Comparison of ENCODE assay signal across 10 cellular contexts in genomic region chr2:160379399-160379798, GRCh38.
DNase-seq lines count a peak whose midpoint lies in the region; ATAC-seq and TF ChIP-seq lines count a peak whose summit lies in the region.
"Had no signal": no experiment of that assay in that cellular context is flagged by ENCODE, and none has a peak within 500 bp of the region (broad histone marks: within the 10 kb centered on the region; RNA-seq: fewer than 3 reads in every experiment).

No MANE protein-coding gene starts in this region.

- H3K4me1 ChIP-seq in skeletal muscle satellite cell (ENCODE audit: control insufficient read depth, insufficient read depth, low read length) (peaks cover 86% of the 10 kb centered on the region), body of pancreas (peaks cover 20% of the 10 kb centered on the region)

- peaks cover 61% of the 10 kb centered on the region for H3K4me1 Mint-ChIP-seq in T-helper 17 cell

- no peaks in the 10 kb centered on the region for H3K36me3 Mint-ChIP-seq in T-helper 17 cell (ENCODE audit: low read depth)

- H3K9me3 ChIP-seq in T-helper 17 cell (ENCODE audit: control insufficient read depth, low read length, poor library complexity, severe bottlenecking) (no peaks in the 10 kb centered on the region), skeletal muscle satellite cell (replicated peaks; ENCODE audit: low read length) (no peaks in the 10 kb centered on the region), body of pancreas (no peaks in the 10 kb centered on the region)

- H3K27me3 ChIP-seq in skeletal muscle satellite cell (ENCODE audit: control insufficient read depth, insufficient read depth, low read length) (no peaks in the 10 kb centered on the region), body of pancreas (no peaks in the 10 kb centered on the region)

- H3K4me3 Mint-ChIP-seq in T-helper 17 cell = no peak overlapping the region

- H3K4me2 ChIP-seq in skeletal muscle satellite cell (ENCODE audit: low read length) = peak overlapping the region; percentile 42

- H3K27me3 Mint-ChIP-seq in T-helper 17 cell = no peaks in the 10 kb centered on the region

- H3K27ac ChIP-seq in body of pancreas = peak overlapping the region in 1 of 4 donors; percentile 39
- H3K27ac ChIP-seq: VCaP had no signal

- TF ChIP-seq CTCF in body of pancreas (IDR thresholded peaks at IDR 0.05) = no peak

- DNase-seq in ELR (ENCODE audit: low read depth) = peak; percentile 73
- no peak for DNase-seq in T-helper 17 cell
- no peak for DNase-seq in Right ventricle myocardium superior
- no peak for DNase-seq in body of pancreas
- DNase-seq in KG1 (lab: John Stamatoyannopoulos, UW) = no peak
- DNase-seq: NCI-H2227 treated with DMSO at 0.1 percent for 48 hours had no signal

- peak overlapping the region; percentile 71 for H3K9ac ChIP-seq in skeletal muscle satellite cell (ENCODE audit: low read depth, low read length)

- H3K36me3 ChIP-seq in skeletal muscle satellite cell (ENCODE audit: insufficient read depth, low read length) (peaks cover 5% of the 10 kb centered on the region), body of pancreas (replicated peaks in 1 of 2; ENCODE audit: insufficient read depth in 1 of 2, low read depth in 2 of 2) (no peaks in the 10 kb centered on the region)

- H3K4me3 ChIP-seq in skeletal muscle satellite cell (ENCODE audit: low read length) (peak overlapping the region; percentile 25), body of pancreas (no peak overlapping the region)

- TF ChIP-seq POLR2A in body of pancreas (IDR thresholded peaks at IDR 0.05) = no peak

- intact Hi-C loops in Right ventricle myocardium superior (cut with DNase I) (no loop called here), body of pancreas (cut with DNase I) (no loop called here)

- H3K27ac Mint-ChIP-seq in T-helper 17 cell = peak overlapping the region; percentile 96

- 36 to 50% methylated on average over 3 of the region's 3 CpGs for WGBS in body of pancreas, 2 donors

- ATAC-seq in T-helper 17 cell (no peak), Right ventricle myocardium superior (ENCODE audit: poor library complexity) (peak; percentile 32), HG03045 (IDR thresholded peaks at IDR 0.05; ENCODE audit: unreplicated experiment) (no peak), body of pancreas (no peak), GM18520 (IDR thresholded peaks at IDR 0.05; ENCODE audit: unreplicated experiment) (no peak)
